ENCODE assay signal across 1 cellular context in the genomic region with DNA sequence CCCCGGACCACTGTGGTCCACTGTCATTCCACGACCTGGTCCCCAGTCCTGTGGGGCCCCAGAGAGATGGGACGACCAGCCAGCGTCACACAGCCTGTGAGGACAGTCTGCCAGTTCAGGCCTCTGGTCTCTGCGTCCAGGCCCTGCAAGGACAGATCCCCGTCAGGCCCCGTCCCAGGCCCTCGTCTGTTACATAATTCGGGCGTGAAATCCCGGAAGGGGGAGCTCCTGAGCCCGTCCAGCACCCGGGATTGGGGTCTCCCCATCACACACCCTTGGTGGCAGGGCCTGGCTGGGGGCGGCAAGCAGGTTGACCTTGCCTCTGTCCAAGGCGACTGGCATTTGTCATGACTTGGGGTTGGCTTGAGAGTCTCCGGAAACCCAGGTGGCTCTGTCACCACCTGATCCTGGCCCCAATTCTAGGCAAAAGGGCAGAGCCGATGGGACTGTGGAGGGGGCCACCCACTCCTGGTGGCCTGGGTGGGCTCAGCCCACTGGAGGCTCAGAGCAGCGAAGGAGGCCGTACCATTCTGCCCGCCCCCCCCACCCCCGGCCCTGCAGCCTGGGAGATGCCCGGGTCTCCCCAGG.
TF ChIP-seq lines count a peak whose summit lies in the region.

No MANE protein-coding gene starts in this region.

TF ChIP-seq in WTC11, 78 proteins besides CTCF, POLR2A, EP300 and RAD21 (continued from another document):
- TF ChIP-seq, protein P1, sequence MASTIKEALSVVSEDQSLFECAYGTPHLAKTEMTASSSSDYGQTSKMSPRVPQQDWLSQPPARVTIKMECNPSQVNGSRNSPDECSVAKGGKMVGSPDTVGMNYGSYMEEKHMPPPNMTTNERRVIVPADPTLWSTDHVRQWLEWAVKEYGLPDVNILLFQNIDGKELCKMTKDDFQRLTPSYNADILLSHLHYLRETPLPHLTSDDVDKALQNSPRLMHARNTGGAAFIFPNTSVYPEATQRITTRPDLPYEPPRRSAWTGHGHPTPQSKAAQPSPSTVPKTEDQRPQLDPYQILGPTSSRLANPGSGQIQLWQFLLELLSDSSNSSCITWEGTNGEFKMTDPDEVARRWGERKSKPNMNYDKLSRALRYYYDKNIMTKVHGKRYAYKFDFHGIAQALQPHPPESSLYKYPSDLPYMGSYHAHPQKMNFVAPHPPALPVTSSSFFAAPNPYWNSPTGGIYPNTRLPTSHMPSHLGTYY (CRISPR knock-in tag; IDR thresholded peaks at IDR 0.05) = no peak
- no peak for TF ChIP-seq E2F1 (CRISPR knock-in tag; IDR thresholded peaks at IDR 0.05)
- TF ChIP-seq TP53 (CRISPR knock-in tag; IDR thresholded peaks at IDR 0.05) = no peak
- no peak for TF ChIP-seq IRF2 (CRISPR knock-in tag; IDR thresholded peaks at IDR 0.05; ENCODE audit: borderline replicate concordance, low read depth)
- TF ChIP-seq ZNF317 (CRISPR knock-in tag; IDR thresholded peaks at IDR 0.05; ENCODE audit: borderline replicate concordance, low read depth) = no peak
- no peak for TF ChIP-seq HMGA2 (CRISPR knock-in tag; IDR thresholded peaks at IDR 0.05)
TF ChIP-seq in WTC11: peak in this region for 0.
